In the genomic region with DNA sequence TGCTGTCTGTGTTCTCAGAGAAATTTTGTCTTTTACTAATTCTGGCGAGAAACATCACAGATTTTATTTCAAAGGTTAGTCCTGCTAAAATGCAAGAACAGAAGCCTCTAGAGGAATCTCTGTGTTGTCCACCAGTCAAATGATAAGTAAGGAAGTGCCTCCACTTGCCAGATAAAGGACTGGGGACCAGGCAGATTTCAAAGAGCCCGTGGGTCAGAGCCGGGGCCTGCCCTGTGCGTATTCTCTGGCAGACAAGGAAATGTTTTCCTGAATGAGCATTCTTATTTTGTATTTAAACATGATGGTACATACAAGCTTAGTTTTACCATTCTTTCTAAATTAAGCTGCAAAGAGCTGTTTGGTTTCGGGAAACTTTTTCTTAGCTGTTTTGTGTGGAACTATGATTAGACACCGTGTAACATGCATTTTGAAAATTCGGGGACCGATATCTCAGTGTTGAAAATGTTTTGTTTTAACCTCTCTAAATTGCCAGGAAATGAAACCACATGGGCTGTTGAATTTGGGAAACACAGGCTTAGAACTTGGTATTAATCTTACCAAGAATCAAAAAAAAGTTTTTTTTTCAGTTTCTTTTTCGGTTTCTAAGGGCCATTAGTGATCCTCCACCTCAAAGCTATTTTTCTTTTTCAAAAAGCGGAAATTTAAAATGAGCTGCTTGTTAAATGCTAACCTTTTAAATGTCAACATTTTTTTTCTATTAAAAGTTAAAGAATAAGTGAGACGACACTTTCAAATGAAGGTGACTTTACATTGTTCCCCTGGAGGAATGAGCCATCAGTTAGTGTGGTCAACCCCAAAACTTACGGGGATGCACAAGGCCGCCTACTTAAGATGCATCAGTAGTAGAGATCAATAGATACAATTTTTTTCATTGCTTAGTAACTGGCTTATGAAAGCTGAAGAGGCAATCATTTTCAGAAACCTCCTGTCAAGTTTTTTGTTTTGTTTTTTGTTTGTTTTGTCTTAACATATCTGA, we compare ENCODE assay signal across 9 cellular contexts.
DNase-seq lines count a peak whose midpoint lies in the region; ATAC-seq lines count a peak whose summit lies in the region.
"Had no signal": no experiment of that assay in that cellular context is flagged by ENCODE, and none has a peak within 500 bp of the region (broad histone marks: within the 10 kb centered on the region; RNA-seq: fewer than 3 reads in every experiment).

No MANE protein-coding gene starts in this region.

- DNase-seq in NOMO-1 treated with DMSO at 0.1 percent for 48 hours (lab: John Stamatoyannopoulos, UW; ENCODE audit: unreplicated experiment): peak; percentile 5
- no peak for DNase-seq in NOMO-1 treated with dmso at 0.1 percent for 144 hours (lab: John Stamatoyannopoulos, UW; ENCODE audit: unreplicated experiment)
- peak; percentile 8 for DNase-seq in activated T-cell treated with anti-CD3 and anti-CD28 coated beads for 48 hours (ENCODE audit: low read depth)
- peak; percentile 1 to 15 (median 6) for DNase-seq in stimulated activated CD4-positive, alpha-beta T cell treated with anti-CD3 and anti-CD28 coated beads, TNF-alpha, amount 100 ng/mL, for 24 hours (ENCODE audit: low read depth in 3 of 3)
- DNase-seq in amygdala (lab: John Stamatoyannopoulos, UW): no peak
- DNase-seq in hepatic stellate cell (ENCODE audit: low spot score): no peak
- DNase-seq: NCI-H510A had no signal

- ATAC-seq in HG03108 (IDR thresholded peaks at IDR 0.05; ENCODE audit: unreplicated experiment) (peak; percentile 60), esophagus mucosa (no peak)

Comparison
In these comparisons a context has a peak if more than half of its experiments do, and no peak if none do; other contexts are left out.
1. DNase-seq: peak in NOMO-1 treated with DMSO at 0.1 percent for 48 hours (single experiment), activated T-cell treated with anti-CD3 and anti-CD28 coated beads for 48 hours (single experiment) and stimulated activated CD4-positive, alpha-beta T cell treated with anti-CD3 and anti-CD28 coated beads, TNF-alpha, amount 100 ng/mL, for 24 hours (3 of 3); none in NOMO-1 treated with dmso at 0.1 percent for 144 hours (single experiment), amygdala (0 of 56) and hepatic stellate cell (single experiment).